1 cellular context compared by ENCODE assay signal in genomic region chr12:109428038-109428629, GRCh38.
TF ChIP-seq lines count a peak whose summit lies in the region.

No MANE protein-coding gene starts in this region.

TF ChIP-seq in HepG2, 621 proteins besides CTCF, POLR2A, EP300 and RAD21 (continued from another document and continues in another):
- no peak for TF ChIP-seq TRIM22 (IDR thresholded peaks at IDR 0.05)
- no peak for TF ChIP-seq ZNF781 (CRISPR knock-in tag; IDR thresholded peaks at IDR 0.05; ENCODE audit: borderline replicate concordance, not compliant biosample characterization)
- TF ChIP-seq EZH2 (conservative IDR thresholded peaks at IDR 0.05; ENCODE audit: low read depth, low read length), result no peak
- TF ChIP-seq RBM22 (optimal IDR thresholded peaks at IDR 0.05; ENCODE audit: low read length), result no peak
- no peak for TF ChIP-seq ZNF747 (CRISPR knock-in tag; IDR thresholded peaks at IDR 0.05; ENCODE audit: borderline replicate concordance)
- TF ChIP-seq CC2D1A (CRISPR knock-in tag; IDR thresholded peaks at IDR 0.05), result no peak
- TF ChIP-seq ZNF33B (CRISPR knock-in tag; IDR thresholded peaks at IDR 0.05), result no peak
- TF ChIP-seq SMAD9 (CRISPR knock-in tag; IDR thresholded peaks at IDR 0.05), result no peak
- TF ChIP-seq ARID3A (IDR thresholded peaks at IDR 0.05; ENCODE audit: low read depth, low read length), result no peak
- peak; percentile 45; the same call in 1 of the 2 replicates for TF ChIP-seq ZNF331 (CRISPR knock-in tag; IDR thresholded peaks at IDR 0.05)
- no peak for TF ChIP-seq ZFP36 (IDR thresholded peaks at IDR 0.05; ENCODE audit: borderline replicate concordance, low read depth, low read length, partially characterized antibody)
- no peak for TF ChIP-seq ZNF280D (CRISPR knock-in tag; IDR thresholded peaks at IDR 0.05)
- no peak for TF ChIP-seq ZNF569 (CRISPR knock-in tag; IDR thresholded peaks at IDR 0.05; ENCODE audit: borderline replicate concordance)
- no peak for TF ChIP-seq ZNF224 (CRISPR knock-in tag; IDR thresholded peaks at IDR 0.05)
- no peak for TF ChIP-seq KAT7 (CRISPR knock-in tag; IDR thresholded peaks at IDR 0.05; ENCODE audit: borderline replicate concordance)
- TF ChIP-seq ADNP (CRISPR knock-in tag; IDR thresholded peaks at IDR 0.05), result no peak
- no peak for TF ChIP-seq PLSCR1 (CRISPR knock-in tag; IDR thresholded peaks at IDR 0.05; ENCODE audit: borderline replicate concordance)
- TF ChIP-seq HNF1A (IDR thresholded peaks at IDR 0.05; ENCODE audit: low read depth), result no peak
- TF ChIP-seq HNF1A (CRISPR knock-in tag; IDR thresholded peaks at IDR 0.05; ENCODE audit: borderline replicate concordance), result no peak
- no peak for TF ChIP-seq CENPBD1 (CRISPR knock-in tag; IDR thresholded peaks at IDR 0.05; ENCODE audit: borderline replicate concordance, low read depth)
- TF ChIP-seq DR1 (CRISPR knock-in tag; IDR thresholded peaks at IDR 0.05), result no peak
- no peak for TF ChIP-seq ZFYVE20 (CRISPR knock-in tag; IDR thresholded peaks at IDR 0.05; ENCODE audit: borderline replicate concordance, low read depth)
- no peak for TF ChIP-seq XBP1 (CRISPR knock-in tag; IDR thresholded peaks at IDR 0.05)
- no peak for TF ChIP-seq PLRG1 (conservative IDR thresholded peaks at IDR 0.05)
- TF ChIP-seq CCDC6 (CRISPR knock-in tag; IDR thresholded peaks at IDR 0.05), result no peak
- no peak for TF ChIP-seq MAFG (CRISPR knock-in tag; IDR thresholded peaks at IDR 0.05)
- TF ChIP-seq SOX6 (IDR thresholded peaks at IDR 0.05), result no peak
- TF ChIP-seq SOX6 (CRISPR knock-in tag; IDR thresholded peaks at IDR 0.05), result 0 out of 2 replicates have a peak, but pooled peaks have one; percentile 20
- peak; percentile 58 for TF ChIP-seq ZFX (CRISPR knock-in tag; IDR thresholded peaks at IDR 0.05; ENCODE audit: low read depth)
- no peak for TF ChIP-seq ZNF572 (CRISPR knock-in tag; IDR thresholded peaks at IDR 0.05)
- TF ChIP-seq FOSL2 (CRISPR knock-in tag; IDR thresholded peaks at IDR 0.05), result 0 out of 2 replicates have a peak, but pooled peaks have one; percentile 21
- peak; percentile 91 for TF ChIP-seq XRCC5 (optimal IDR thresholded peaks at IDR 0.05; ENCODE audit: low read length)
- peak; percentile 29 for TF ChIP-seq HNRNPLL (IDR thresholded peaks at IDR 0.05; ENCODE audit: low read depth, low read length, poor library complexity, severe bottlenecking)
- TF ChIP-seq TCF7L2 (IDR thresholded peaks at IDR 0.05; ENCODE audit: low read depth, low read length), result no peak
- no peak for TF ChIP-seq STAT6 (CRISPR knock-in tag; IDR thresholded peaks at IDR 0.05; ENCODE audit: borderline replicate concordance)
- no peak for TF ChIP-seq MYNN (CRISPR knock-in tag; IDR thresholded peaks at IDR 0.05; ENCODE audit: low read depth)
- no peak for TF ChIP-seq CENPX (CRISPR knock-in tag; IDR thresholded peaks at IDR 0.05)
- TF ChIP-seq TEAD2 (CRISPR knock-in tag; IDR thresholded peaks at IDR 0.05), result no peak
- TF ChIP-seq HBP1 (CRISPR knock-in tag; IDR thresholded peaks at IDR 0.05; ENCODE audit: low read depth), result no peak
- no peak for TF ChIP-seq ZBTB37 (CRISPR knock-in tag; IDR thresholded peaks at IDR 0.05)
- TF ChIP-seq ZSCAN9 (CRISPR knock-in tag; IDR thresholded peaks at IDR 0.05; ENCODE audit: borderline replicate concordance), result no peak
- no peak for TF ChIP-seq TAF1 (CRISPR knock-in tag; IDR thresholded peaks at IDR 0.05)
- TF ChIP-seq ZNF724P (CRISPR knock-in tag; IDR thresholded peaks at IDR 0.05; ENCODE audit: borderline replicate concordance), result no peak
- TF ChIP-seq ZNF879 (CRISPR knock-in tag; IDR thresholded peaks at IDR 0.05), result no peak
- peak; percentile 63 for TF ChIP-seq SKI (IDR thresholded peaks at IDR 0.05; ENCODE audit: partially characterized antibody)
- no peak for TF ChIP-seq ZNF644 (CRISPR knock-in tag; IDR thresholded peaks at IDR 0.05; ENCODE audit: low read depth)
- no peak for TF ChIP-seq SIN3A (IDR thresholded peaks at IDR 0.05; ENCODE audit: borderline replicate concordance, low read depth, low read length)
- TF ChIP-seq NFYC (CRISPR knock-in tag; IDR thresholded peaks at IDR 0.05), result no peak
- no peak for TF ChIP-seq PAX8 (CRISPR knock-in tag; IDR thresholded peaks at IDR 0.05; ENCODE audit: borderline replicate concordance)
- TF ChIP-seq IKZF4 (CRISPR knock-in tag; IDR thresholded peaks at IDR 0.05; ENCODE audit: borderline replicate concordance, low read depth, not compliant biosample characterization), result no peak
- no peak for TF ChIP-seq ZBTB14 (CRISPR knock-in tag; IDR thresholded peaks at IDR 0.05)
